Comparison of ENCODE assay signal across 16 cellular contexts in the genomic region with DNA sequence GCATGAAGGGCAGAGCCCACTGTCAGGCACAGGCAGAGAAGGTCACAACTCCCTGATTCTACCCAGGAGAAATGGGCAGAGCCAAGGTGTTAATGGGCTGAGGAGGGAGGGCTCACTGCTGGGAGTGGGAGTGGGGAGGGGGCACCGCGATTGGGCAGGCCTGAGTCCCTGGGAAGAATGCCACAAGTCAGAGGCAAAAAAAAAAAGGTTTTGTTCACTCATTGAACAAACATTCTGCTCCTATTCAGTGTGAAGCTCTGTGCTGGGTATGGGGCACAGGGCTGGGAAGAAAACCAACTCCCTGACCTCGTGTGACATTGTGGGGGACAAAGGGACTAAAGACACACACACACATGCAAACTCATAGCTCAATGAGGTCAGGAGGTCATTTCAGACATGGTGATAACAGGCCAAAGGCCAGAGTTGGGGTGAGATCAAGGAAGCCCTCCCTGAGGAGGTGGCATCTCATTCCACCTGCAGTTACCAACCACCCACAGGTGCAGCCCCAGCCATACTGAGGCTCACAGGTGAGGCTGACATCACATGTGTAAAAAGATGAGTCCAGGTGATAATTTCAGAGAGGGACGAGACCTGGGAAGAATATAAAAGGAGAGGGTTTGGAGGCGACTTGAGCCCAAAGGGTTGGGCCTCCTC. TPM values are rescaled to one million over a fixed set of nuclear protein-coding genes. Genes with fewer than 3 reads are reported as not detected.
DNase-seq lines count a peak whose midpoint lies in the region; ATAC-seq and TF ChIP-seq lines count a peak whose summit lies in the region.
"Had no signal": no experiment of that assay in that cellular context is flagged by ENCODE, and none has a peak within 500 bp of the region (broad histone marks: within the 10 kb centered on the region; RNA-seq: fewer than 3 reads in every experiment).

No MANE protein-coding gene starts in this region.

- H3K4me3 Mint-ChIP-seq in neural crest cell (peak overlapping the region; percentile 28), WTC11 (no peak overlapping the region)
- H3K4me3 Mint-ChIP-seq: GM23338 had no signal

- H3K9me3 ChIP-seq in PC-9 (ENCODE audit: insufficient read depth, low read depth) (no peaks in the 10 kb centered on the region), suprapubic skin (no peaks in the 10 kb centered on the region)

- peaks cover 32% of the 10 kb centered on the region for H3F3A ChIP-seq in PC-9 (ENCODE audit: insufficient read depth, low read depth)

- no peak overlapping the region for H3K27ac Mint-ChIP-seq in neural crest cell (ENCODE audit: unreplicated experiment)
- H3K27ac Mint-ChIP-seq in WTC11: no peak overlapping the region
- H3K27ac Mint-ChIP-seq: GM23338 had no signal

- POLR2A ChIA-PET in PC-9 (lab: Charles Lee; ENCODE audit: unreplicated experiment): interaction anchor here (0.6 kb wide), 1 partner anchor 12 kb away, joined by 5 read pairs; no protein-coding TSS in a partner anchor
- POLR2A ChIA-PET in WTC11 (lab: Charles Lee): interaction anchor here (0.6 kb wide), 1 partner anchor 479 kb away, joined by 4 read pairs; no protein-coding TSS in a partner anchor

- TF ChIP-seq EP300 in suprapubic skin (IDR thresholded peaks at IDR 0.05): no peak

- H3K9me3 Mint-ChIP-seq in neural crest cell (no peaks in the 10 kb centered on the region), WTC11 (no peaks in the 10 kb centered on the region)
- H3K9me3 Mint-ChIP-seq: GM23338 had no signal

- intact Hi-C loops in PC-9 (cut with micrococcal nuclease; ENCODE audit: unreplicated experiment): no loop called here

- no TSS peak for BruUV-seq in PC-9 (replicated peaks; lab: Mats Ljungman, UMichigan)

- H3K9me2 ChIP-seq in PC-9 (ENCODE audit: insufficient read depth): no peaks in the 10 kb centered on the region

- CTCF ChIA-PET in PC-9 (lab: Charles Lee): interaction anchor here (0.6 kb wide), 1 partner anchor 9 kb away, joined by 4 read pairs; no protein-coding TSS in a partner anchor
- CTCF ChIA-PET in WTC11 (lab: Charles Lee): no interaction called here

- peak overlapping the region; percentile 36 for H3K27ac ChIP-seq in PC-9
- H3K27ac ChIP-seq in coronary artery: peak overlapping the region; percentile 96
- peak overlapping the region; percentile 1 for H3K27ac ChIP-seq in suprapubic skin
- H3K27ac ChIP-seq: C4-2B had no signal

- H3K4me1 Mint-ChIP-seq in neural crest cell (peaks cover 35% of the 10 kb centered on the region), WTC11 (peaks cover 35% of the 10 kb centered on the region)

- DNase-seq in PC-9 (no peak), coronary artery (ENCODE audit: low spot score) (no peak), neural crest cell (ENCODE audit: low read depth, low spot score) (no peak), suprapubic skin (ENCODE audit: low spot score in 2 of 2) (no peak), WTC11 (ENCODE audit: low spot score) (no peak), middle frontal gyrus (ENCODE audit: extremely low spot score, low spot score) (no peak)
- DNase-seq: activated CD4-positive, alpha-beta T cell treated with anti-CD3 and anti-CD28 coated beads, Interleukin-2, amount 50 U/mL, for 48 hours; activated T-cell treated with anti-CD3 and anti-CD28 coated beads, Interleukin-2, amount 50 U/mL, for 48 hours; erythroblast; glutamatergic neuron; NCI-H187; NCI-H446 treated with DMSO at 0.1 percent for 48 hours had no signal

- peak overlapping the region; percentile 89 for H3K4me2 ChIP-seq in PC-9
- H3K4me2 ChIP-seq: GM23338 had no signal

- WGBS in suprapubic skin: 60% methylated on average over 5 of the region's 5 CpGs

- H3K4me1 ChIP-seq in PC-9 (replicated peaks; ENCODE audit: insufficient read depth) (peaks cover 56% of the 10 kb centered on the region), suprapubic skin (peaks cover 68% of the 10 kb centered on the region)

- no peaks in the 10 kb centered on the region for H3K27me3 ChIP-seq in PC-9 (ENCODE audit: insufficient read depth, low read depth)
- H3K27me3 ChIP-seq in suprapubic skin: no peaks in the 10 kb centered on the region

- peaks cover 9% of the 10 kb centered on the region for H4K20me1 ChIP-seq in PC-9 (ENCODE audit: insufficient read depth)

- no peak overlapping the region for H2AFZ ChIP-seq in PC-9
- H2AFZ ChIP-seq: GM23338 had no signal

- H3K36me3 ChIP-seq in PC-9 (ENCODE audit: low read depth): peaks cover 6% of the 10 kb centered on the region; the same call in 1 of the 2 replicates
- H3K36me3 ChIP-seq in suprapubic skin: no peaks in the 10 kb centered on the region

- ATAC-seq in GM19035 (IDR thresholded peaks at IDR 0.05; ENCODE audit: unreplicated experiment) (no peak), WTC11 (no peak), HG02763 (IDR thresholded peaks at IDR 0.05; ENCODE audit: unreplicated experiment) (no peak)
- ATAC-seq: GM23338 had no signal

- no peak for TF ChIP-seq POLR2A in suprapubic skin (IDR thresholded peaks at IDR 0.05)

- no peak overlapping the region for H3K4me3 ChIP-seq in PC-9
- peak overlapping the region; percentile 16 for H3K4me3 ChIP-seq in coronary artery
- H3K4me3 ChIP-seq in suprapubic skin: no peak overlapping the region
- H3K4me3 ChIP-seq: GM23338 had no signal

- TF ChIP-seq CTCF in PC-9 (conservative IDR thresholded peaks at IDR 0.05) (no peak), coronary artery (IDR thresholded peaks at IDR 0.05) (no peak), neural crest cell (conservative IDR thresholded peaks at IDR 0.05) (no peak), suprapubic skin (IDR thresholded peaks at IDR 0.05) (no peak), WTC11 (IDR thresholded peaks at IDR 0.05) (no peak)

- H3K36me3 Mint-ChIP-seq in neural crest cell (ENCODE audit: low read depth): no peaks in the 10 kb centered on the region
- peaks cover 7% of the 10 kb centered on the region for H3K36me3 Mint-ChIP-seq in WTC11

- peaks cover 50% of the 10 kb centered on the region for H3K79me2 ChIP-seq in PC-9 (ENCODE audit: low read depth)

- H3K27me3 Mint-ChIP-seq in neural crest cell (ENCODE audit: low read depth) (peaks cover 76% of the 10 kb centered on the region), WTC11 (ENCODE audit: low read depth) (no peaks in the 10 kb centered on the region; the same call in 1 of the 2 replicates)

TF ChIP-seq in WTC11, 78 proteins besides CTCF, POLR2A, EP300 and RAD21 (continues in another document):
- TF ChIP-seq ZNF138 (CRISPR knock-in tag; conservative IDR thresholded peaks at IDR 0.05): no peak
- TF ChIP-seq, protein P1, sequence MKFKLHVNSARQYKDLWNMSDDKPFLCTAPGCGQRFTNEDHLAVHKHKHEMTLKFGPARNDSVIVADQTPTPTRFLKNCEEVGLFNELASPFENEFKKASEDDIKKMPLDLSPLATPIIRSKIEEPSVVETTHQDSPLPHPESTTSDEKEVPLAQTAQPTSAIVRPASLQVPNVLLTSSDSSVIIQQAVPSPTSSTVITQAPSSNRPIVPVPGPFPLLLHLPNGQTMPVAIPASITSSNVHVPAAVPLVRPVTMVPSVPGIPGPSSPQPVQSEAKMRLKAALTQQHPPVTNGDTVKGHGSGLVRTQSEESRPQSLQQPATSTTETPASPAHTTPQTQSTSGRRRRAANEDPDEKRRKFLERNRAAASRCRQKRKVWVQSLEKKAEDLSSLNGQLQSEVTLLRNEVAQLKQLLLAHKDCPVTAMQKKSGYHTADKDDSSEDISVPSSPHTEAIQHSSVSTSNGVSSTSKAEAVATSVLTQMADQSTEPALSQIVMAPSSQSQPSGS (CRISPR knock-in tag; IDR thresholded peaks at IDR 0.05; ENCODE audit: borderline replicate concordance, low read depth): no peak
- no peak for TF ChIP-seq TCF7 (CRISPR knock-in tag; IDR thresholded peaks at IDR 0.05; ENCODE audit: low read depth)
- TF ChIP-seq, protein P2, sequence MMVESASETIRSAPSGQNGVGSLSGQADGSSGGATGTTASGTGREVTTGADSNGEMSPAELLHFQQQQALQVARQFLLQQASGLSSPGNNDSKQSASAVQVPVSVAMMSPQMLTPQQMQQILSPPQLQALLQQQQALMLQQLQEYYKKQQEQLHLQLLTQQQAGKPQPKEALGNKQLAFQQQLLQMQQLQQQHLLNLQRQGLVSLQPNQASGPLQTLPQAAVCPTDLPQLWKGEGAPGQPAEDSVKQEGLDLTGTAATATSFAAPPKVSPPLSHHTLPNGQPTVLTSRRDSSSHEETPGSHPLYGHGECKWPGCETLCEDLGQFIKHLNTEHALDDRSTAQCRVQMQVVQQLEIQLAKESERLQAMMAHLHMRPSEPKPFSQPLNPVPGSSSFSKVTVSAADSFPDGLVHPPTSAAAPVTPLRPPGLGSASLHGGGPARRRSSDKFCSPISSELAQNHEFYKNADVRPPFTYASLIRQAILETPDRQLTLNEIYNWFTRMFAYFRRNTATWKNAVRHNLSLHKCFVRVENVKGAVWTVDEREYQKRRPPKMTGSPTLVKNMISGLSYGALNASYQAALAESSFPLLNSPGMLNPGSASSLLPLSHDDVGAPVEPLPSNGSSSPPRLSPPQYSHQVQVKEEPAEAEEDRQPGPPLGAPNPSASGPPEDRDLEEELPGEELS (CRISPR knock-in tag; IDR thresholded peaks at IDR 0.05): no peak
- TF ChIP-seq, protein P3, sequence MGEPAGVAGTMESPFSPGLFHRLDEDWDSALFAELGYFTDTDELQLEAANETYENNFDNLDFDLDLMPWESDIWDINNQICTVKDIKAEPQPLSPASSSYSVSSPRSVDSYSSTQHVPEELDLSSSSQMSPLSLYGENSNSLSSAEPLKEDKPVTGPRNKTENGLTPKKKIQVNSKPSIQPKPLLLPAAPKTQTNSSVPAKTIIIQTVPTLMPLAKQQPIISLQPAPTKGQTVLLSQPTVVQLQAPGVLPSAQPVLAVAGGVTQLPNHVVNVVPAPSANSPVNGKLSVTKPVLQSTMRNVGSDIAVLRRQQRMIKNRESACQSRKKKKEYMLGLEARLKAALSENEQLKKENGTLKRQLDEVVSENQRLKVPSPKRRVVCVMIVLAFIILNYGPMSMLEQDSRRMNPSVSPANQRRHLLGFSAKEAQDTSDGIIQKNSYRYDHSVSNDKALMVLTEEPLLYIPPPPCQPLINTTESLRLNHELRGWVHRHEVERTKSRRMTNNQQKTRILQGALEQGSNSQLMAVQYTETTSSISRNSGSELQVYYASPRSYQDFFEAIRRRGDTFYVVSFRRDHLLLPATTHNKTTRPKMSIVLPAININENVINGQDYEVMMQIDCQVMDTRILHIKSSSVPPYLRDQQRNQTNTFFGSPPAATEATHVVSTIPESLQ (CRISPR knock-in tag; IDR thresholded peaks at IDR 0.05): no peak
- TF ChIP-seq TP53 (CRISPR knock-in tag; IDR thresholded peaks at IDR 0.05): no peak
- TF ChIP-seq ATF1 (CRISPR knock-in tag; IDR thresholded peaks at IDR 0.05): no peak
- TF ChIP-seq, protein P4, sequence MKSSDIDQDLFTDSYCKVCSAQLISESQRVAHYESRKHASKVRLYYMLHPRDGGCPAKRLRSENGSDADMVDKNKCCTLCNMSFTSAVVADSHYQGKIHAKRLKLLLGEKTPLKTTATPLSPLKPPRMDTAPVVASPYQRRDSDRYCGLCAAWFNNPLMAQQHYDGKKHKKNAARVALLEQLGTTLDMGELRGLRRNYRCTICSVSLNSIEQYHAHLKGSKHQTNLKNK (CRISPR knock-in tag; IDR thresholded peaks at IDR 0.05): no peak
- TF ChIP-seq ZNF121 (CRISPR knock-in tag; IDR thresholded peaks at IDR 0.05): no peak

RNA-seq across cellular contexts. Expression of a gene that starts 3.2 kb away (rescaled TPM):
- 163 and 177 TPM in 2 replicates for total RNA-seq in PC-9 (2021)
- 3.2 and 4.2 TPM in 2 replicates for total RNA-seq in neural crest cell
- total RNA-seq in suprapubic skin: 10 to 100 TPM in 3 of 4 donors, 1 to 10 TPM in 1; 9.5 to 20.4 (median 16.2) TPM
- total RNA-seq in WTC11 (2021): 29.8 to 40.6 TPM (median 31.0 TPM) in 3 replicates

Comparison
In these comparisons a context has a peak if more than half of its experiments do, and no peak if none do; other contexts are left out.
1. H3K27ac ChIP-seq: peak in every context shown above with its lines; median percentile 96 in coronary artery; 36 in PC-9; 1 in suprapubic skin.